ENCODE assay signal across 29 cellular contexts in genomic region chr16:5187402-5187952, GRCh38.
"Had no signal": no experiment of that assay in that cellular context is flagged by ENCODE, and none has a peak within 500 bp of the region (broad histone marks: within the 10 kb centered on the region; RNA-seq: fewer than 3 reads in every experiment).

No MANE protein-coding gene starts in this region.

- H3K4me1 ChIP-seq: adrenal gland, body of pancreas, colonic mucosa, esophagus squamous epithelium, gastroesophageal sphincter, heart right ventricle had no signal

- H3K36me3 ChIP-seq: adrenal gland, colonic mucosa, esophagus squamous epithelium, gastroesophageal sphincter, heart right ventricle had no signal

- H3K27ac ChIP-seq: adrenal gland, body of pancreas, colonic mucosa, epithelial cell of prostate, esophagus squamous epithelium, gastroesophageal sphincter, heart right ventricle had no signal

- H3K27me3 ChIP-seq: adrenal gland, body of pancreas, colonic mucosa, gastroesophageal sphincter, heart right ventricle had no signal

- H3K9me3 ChIP-seq: adrenal gland, body of pancreas, colonic mucosa, esophagus squamous epithelium, gastroesophageal sphincter, heart right ventricle had no signal

- H3K4me3 ChIP-seq: adrenal gland, body of pancreas, colonic mucosa, esophagus squamous epithelium, gastroesophageal sphincter, heart right ventricle had no signal

- DNase-seq: activated CD4-positive, alpha-beta memory T cell treated with anti-CD3 and anti-CD28 coated beads for 36 hours; activated CD4-positive, alpha-beta T cell treated with anti-CD3 and anti-CD28 coated beads for 36 hours; activated CD4-positive, alpha-beta T cell treated with anti-CD3 and anti-CD28 coated beads, Interleukin-2, amount 10 ng/mL, durations not matched to agents 24 days and 14 days; activated CD4-positive, CD25-positive, alpha-beta regulatory T cell; activated CD4-positive, CD25-positive, alpha-beta regulatory T cell treated with anti-CD3 and anti-CD28 coated beads, Interleukin-2, amount 50 U/mL, for 72 hours; activated CD8-positive, alpha-beta memory T cell treated with anti-CD3 and anti-CD28 coated beads, Interleukin-2, amount 10 ng/mL, durations not matched to agents 7 days and 5 days; activated CD8-positive, alpha-beta memory T cell treated with anti-CD3 and anti-CD28 coated beads, Interleukin-2, amount 50 U/mL, for 4 hours; activated CD8-positive, alpha-beta T cell treated with anti-CD3 and anti-CD28 coated beads, Interleukin-2, amount 10 ng/mL, durations not matched to agents 7 days and 5 days; activated effector memory CD4-positive, alpha-beta T cell treated with anti-CD3 and anti-CD28 coated beads, Interleukin-2, amount 50 U/mL, for 16 hours; activated naive CD4-positive, alpha-beta T cell treated with anti-CD3 and anti-CD28 coated beads for 36 hours; activated naive CD8-positive, alpha-beta T cell treated with anti-CD3 and anti-CD28 coated beads for 36 hours; activated naive CD8-positive, alpha-beta T cell treated with anti-CD3 and anti-CD28 coated beads, Interleukin-2, amount 50 U/mL, for 24 hours; activated T-cell treated with anti-CD3 and anti-CD28 coated beads, Interleukin-2, amount 50 U/mL, for 1 hour; activated T-cell treated with anti-CD3 and anti-CD28 coated beads, Interleukin-2, amount 50 U/mL, for 48 hours; adrenal gland; amygdala; aorta; body of pancreas; central memory CD4-positive, alpha-beta T cell; cerebellar nuclear complex; colonic mucosa; effector CD8-positive, alpha-beta T cell; esophagus squamous epithelium; foreskin melanocyte; heart right ventricle; T-helper 17 cell; T1000 had no signal
